Comparison of ENCODE assay signal across 9 cellular contexts in the genomic region with DNA sequence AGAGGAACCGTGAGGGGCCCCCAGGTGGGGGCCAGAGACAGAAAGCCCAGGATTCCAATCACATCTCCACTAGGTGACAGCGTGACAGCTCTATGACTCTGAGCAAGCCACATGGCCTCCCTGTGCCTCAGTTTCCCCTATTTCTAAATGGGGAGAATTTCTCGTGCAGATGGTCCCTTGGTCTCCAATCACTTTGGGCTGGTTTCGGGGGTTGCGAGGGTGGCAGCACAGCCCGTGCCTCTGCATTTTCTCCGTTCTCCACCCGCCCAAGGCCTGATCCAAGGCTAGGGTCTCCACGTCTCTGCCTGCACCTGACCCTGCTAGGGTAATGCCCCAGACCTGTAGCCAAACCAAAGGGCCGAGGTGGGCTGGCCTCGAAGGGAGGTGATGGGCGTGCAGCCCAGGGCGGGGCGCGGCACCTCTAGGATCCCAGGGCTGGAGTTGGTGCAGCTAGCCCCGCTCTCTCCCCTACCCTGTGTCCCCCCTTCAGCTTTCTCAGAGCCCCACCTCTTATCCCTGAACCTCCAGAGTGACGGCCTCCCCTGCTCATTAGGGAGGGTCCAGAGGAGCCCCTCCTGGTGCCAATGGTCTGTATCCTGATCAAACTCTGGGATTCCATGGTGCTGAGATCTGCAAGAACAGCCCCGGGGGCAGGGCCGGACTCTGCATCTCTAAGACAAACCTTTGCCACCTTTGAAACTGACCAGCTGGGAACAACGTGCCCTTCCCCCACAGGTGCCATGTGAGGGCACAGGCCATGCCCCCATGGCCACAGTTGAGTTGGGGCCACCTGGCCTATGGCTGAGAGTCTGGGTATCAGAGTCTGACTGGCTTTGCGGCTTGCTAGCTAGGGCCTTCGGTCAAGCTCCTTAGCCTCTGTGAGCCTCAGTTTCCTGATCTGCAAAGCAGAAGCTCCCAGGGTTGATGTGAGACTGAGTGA. TPM values are rescaled to one million over a fixed set of nuclear protein-coding genes. Genes with fewer than 3 reads are reported as not detected.
DNase-seq lines count a peak whose midpoint lies in the region; ATAC-seq and TF ChIP-seq lines count a peak whose summit lies in the region.
"Had no signal": no experiment of that assay in that cellular context is flagged by ENCODE, and none has a peak within 500 bp of the region (broad histone marks: within the 10 kb centered on the region; RNA-seq: fewer than 3 reads in every experiment).

No MANE protein-coding gene starts in this region.

- peak overlapping the region; percentile 100 for H3K27ac Mint-ChIP-seq in osteocyte (ENCODE audit: unreplicated experiment)

- TF ChIP-seq CTCF in Peyer's patch (IDR thresholded peaks at IDR 0.05) (no peak), gastroesophageal sphincter (IDR thresholded peaks at IDR 0.05) (no peak), osteocyte (IDR thresholded peaks at IDR 0.05) (no peak)

- no peaks in the 10 kb centered on the region for H4K20me1 ChIP-seq in BLaER1

- DNase-seq in Peyer's patch (no peak), osteocyte (ENCODE audit: extremely low spot score, unreplicated experiment) (peak; percentile 81), NCI-H2227 (lab: John Stamatoyannopoulos, UW; ENCODE audit: unreplicated experiment) (no peak), NCI-H2107 (lab: John Stamatoyannopoulos, UW) (no peak)
- DNase-seq: GF-D8 had no signal

- H3K27ac ChIP-seq in BLaER1 (no peak overlapping the region), Peyer's patch (peak overlapping the region; percentile 71 to 82 (median 79)), gastroesophageal sphincter (peak overlapping the region in 3 of 4 donors; percentile 71 to 78 (median 75))

- H3K9ac ChIP-seq in BLaER1, result no peak overlapping the region

- TF ChIP-seq POLR2A in Peyer's patch (IDR thresholded peaks at IDR 0.05), result no peak
- no peak for TF ChIP-seq POLR2A in gastroesophageal sphincter (IDR thresholded peaks at IDR 0.05)

- H3K36me3 Mint-ChIP-seq in osteocyte (ENCODE audit: unreplicated experiment), result no peaks in the 10 kb centered on the region

- H3K9me3 ChIP-seq in BLaER1 (no peaks in the 10 kb centered on the region), Peyer's patch (no peaks in the 10 kb centered on the region), gastroesophageal sphincter (no peaks in the 10 kb centered on the region)

- H3K9me3 Mint-ChIP-seq in osteocyte (ENCODE audit: unreplicated experiment), result no peaks in the 10 kb centered on the region

- no peak overlapping the region for H3K4me3 Mint-ChIP-seq in osteocyte (ENCODE audit: unreplicated experiment)

- H3K36me3 ChIP-seq in BLaER1 (no peaks in the 10 kb centered on the region), Peyer's patch (no peaks in the 10 kb centered on the region), gastroesophageal sphincter (no peaks in the 10 kb centered on the region)

- ATAC-seq in gastroesophageal sphincter (no peak), GM18517 (IDR thresholded peaks at IDR 0.05; ENCODE audit: unreplicated experiment) (no peak), HG03045 (IDR thresholded peaks at IDR 0.05; ENCODE audit: unreplicated experiment) (no peak)

- no peak overlapping the region for H3K4me3 ChIP-seq in BLaER1
- no peak overlapping the region for H3K4me3 ChIP-seq in Peyer's patch
- H3K4me3 ChIP-seq in gastroesophageal sphincter, result no peak overlapping the region

- TF ChIP-seq EP300 in gastroesophageal sphincter (IDR thresholded peaks at IDR 0.05), result no peak

- H3K4me1 Mint-ChIP-seq in osteocyte (ENCODE audit: unreplicated experiment), result peaks cover 68% of the 10 kb centered on the region

- H3K4me1 ChIP-seq in BLaER1 (peaks cover 30% of the 10 kb centered on the region), Peyer's patch (peaks cover 3 to 46% (median 34%) of the 10 kb centered on the region in 4 donors), gastroesophageal sphincter (peaks cover 3 to 86% (median 62%) of the 10 kb centered on the region in 3 donors)

- peak overlapping the region; percentile 75 for H3K4me2 ChIP-seq in BLaER1

- no peaks in the 10 kb centered on the region for H3K27me3 Mint-ChIP-seq in osteocyte (ENCODE audit: unreplicated experiment)

- H3K27me3 ChIP-seq in BLaER1, result no peaks in the 10 kb centered on the region
- no peaks in the 10 kb centered on the region for H3K27me3 ChIP-seq in Peyer's patch
- no peaks in the 10 kb centered on the region for H3K27me3 ChIP-seq in gastroesophageal sphincter

- 50 to 87% methylated on average over 3 of the region's 22 CpGs for WGBS in gastroesophageal sphincter (ENCODE audit: low coverage in 1 of 2), 2 donors

RNA-seq across cellular contexts. Expression of a gene that starts 22.9 kb away (rescaled TPM):
- 10 to 100 TPM; 41.2 to 58.6 (median 53.2) TPM for total RNA-seq in Peyer's patch
- total RNA-seq in gastroesophageal sphincter, result 100 to 1,000 TPM; 102 to 223 (median 171) TPM
- 8.1 and 9.6 TPM in 2 replicates for total RNA-seq in osteocyte
